1 cellular context compared by ENCODE assay signal in genomic region chr15:41896566-41896965, GRCh38.
TF ChIP-seq lines count a peak whose summit lies in the region.

No MANE protein-coding gene starts in this region.

TF ChIP-seq in WTC11, 78 proteins besides CTCF, POLR2A, EP300 and RAD21 (continued from another document):
- TF ChIP-seq STAT6 (CRISPR knock-in tag; conservative IDR thresholded peaks at IDR 0.05; ENCODE audit: low read depth) (no peak), ATF1 (CRISPR knock-in tag; IDR thresholded peaks at IDR 0.05) (no peak), JUN (CRISPR knock-in tag; IDR thresholded peaks at IDR 0.05) (no peak), ZNF512 (CRISPR knock-in tag; IDR thresholded peaks at IDR 0.05; ENCODE audit: borderline replicate concordance) (no peak), GRHL2 (CRISPR knock-in tag; IDR thresholded peaks at IDR 0.05; ENCODE audit: insufficient replicate concordance, severe bottlenecking) (no peak), ESRRA (CRISPR knock-in tag; IDR thresholded peaks at IDR 0.05; ENCODE audit: borderline replicate concordance) (no peak)
